Comparison of ENCODE assay signal across 8 cellular contexts in the genomic region with DNA sequence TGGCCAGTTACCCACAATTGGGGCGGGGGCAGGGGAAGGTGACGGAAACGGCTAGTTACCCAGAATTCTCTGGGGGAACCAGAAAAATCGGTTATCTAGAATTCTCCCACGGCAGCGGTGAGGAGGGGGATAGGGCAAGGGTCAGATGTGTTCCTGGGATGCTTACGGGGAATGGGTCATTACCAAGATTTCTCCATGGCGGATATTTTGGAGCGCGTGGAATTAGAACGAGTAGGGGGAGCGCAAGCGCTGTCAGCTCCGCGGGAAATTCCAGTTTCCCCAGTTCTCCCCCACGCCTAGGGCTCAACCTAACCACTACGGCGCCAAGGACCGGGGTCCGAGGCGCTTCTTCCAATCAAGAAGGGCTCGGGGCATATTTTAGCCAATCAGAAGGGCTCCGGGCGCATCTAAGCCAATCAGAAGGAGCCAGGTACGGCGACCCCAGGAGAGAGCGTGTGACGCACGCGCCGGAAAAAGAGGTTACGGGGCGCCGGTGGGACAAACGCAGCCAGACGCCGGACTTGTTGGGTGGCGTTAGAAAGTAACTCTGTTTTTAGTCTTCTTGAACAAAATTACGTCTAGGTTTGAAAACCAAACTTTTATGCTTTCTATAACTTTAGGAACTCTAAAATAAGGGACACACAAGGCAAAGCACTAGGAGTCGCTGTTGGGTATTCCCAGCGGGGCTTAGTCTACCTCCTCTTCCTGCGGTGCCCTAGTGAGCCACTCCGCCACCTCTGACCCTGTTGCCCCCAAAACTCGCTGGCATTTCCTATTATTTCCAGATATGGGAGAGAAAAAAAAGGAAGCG. TPM values are rescaled to one million over a fixed set of nuclear protein-coding genes. Genes with fewer than 3 reads are reported as not detected.
DNase-seq lines count a peak whose midpoint lies in the region; ATAC-seq and TF ChIP-seq lines count a peak whose summit lies in the region.

A gene with protein sequence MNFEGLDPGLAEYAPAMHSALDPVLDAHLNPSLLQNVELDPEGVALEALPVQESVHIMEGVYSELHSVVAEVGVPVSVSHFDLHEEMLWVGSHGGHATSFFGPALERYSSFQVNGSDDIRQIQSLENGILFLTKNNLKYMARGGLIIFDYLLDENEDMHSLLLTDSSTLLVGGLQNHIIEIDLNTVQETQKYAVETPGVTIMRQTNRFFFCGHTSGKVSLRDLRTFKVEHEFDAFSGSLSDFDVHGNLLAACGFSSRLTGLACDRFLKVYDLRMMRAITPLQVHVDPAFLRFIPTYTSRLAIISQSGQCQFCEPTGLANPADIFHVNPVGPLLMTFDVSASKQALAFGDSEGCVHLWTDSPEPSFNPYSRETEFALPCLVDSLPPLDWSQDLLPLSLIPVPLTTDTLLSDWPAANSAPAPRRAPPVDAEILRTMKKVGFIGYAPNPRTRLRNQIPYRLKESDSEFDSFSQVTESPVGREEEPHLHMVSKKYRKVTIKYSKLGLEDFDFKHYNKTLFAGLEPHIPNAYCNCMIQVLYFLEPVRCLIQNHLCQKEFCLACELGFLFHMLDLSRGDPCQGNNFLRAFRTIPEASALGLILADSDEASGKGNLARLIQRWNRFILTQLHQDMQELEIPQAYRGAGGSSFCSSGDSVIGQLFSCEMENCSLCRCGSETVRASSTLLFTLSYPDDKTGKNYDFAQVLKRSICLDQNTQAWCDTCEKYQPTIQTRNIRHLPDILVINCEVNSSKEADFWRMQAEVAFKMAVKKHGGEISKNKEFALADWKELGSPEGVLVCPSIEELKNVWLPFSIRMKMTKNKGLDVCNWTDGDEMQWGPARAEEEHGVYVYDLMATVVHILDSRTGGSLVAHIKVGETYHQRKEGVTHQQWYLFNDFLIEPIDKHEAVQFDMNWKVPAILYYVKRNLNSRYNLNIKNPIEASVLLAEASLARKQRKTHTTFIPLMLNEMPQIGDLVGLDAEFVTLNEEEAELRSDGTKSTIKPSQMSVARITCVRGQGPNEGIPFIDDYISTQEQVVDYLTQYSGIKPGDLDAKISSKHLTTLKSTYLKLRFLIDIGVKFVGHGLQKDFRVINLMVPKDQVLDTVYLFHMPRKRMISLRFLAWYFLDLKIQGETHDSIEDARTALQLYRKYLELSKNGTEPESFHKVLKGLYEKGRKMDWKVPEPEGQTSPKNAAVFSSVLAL (minus strand): TSS at position 322 of the 811 bp plus-strand sequence. CDS start 906 bp downstream, outside the sequence.

- TF ChIP-seq POLR2A in IMR-90 (IDR thresholded peaks at IDR 0.05; ENCODE audit: low read depth, low read length), result peak; percentile 85

- no peaks in the 10 kb centered on the region for H3K9me3 ChIP-seq in IMR-90 (ENCODE audit: control insufficient read depth, insufficient read depth, low read length)
- no peaks in the 10 kb centered on the region for H3K9me3 ChIP-seq in OCI-LY7 (ENCODE audit: low read length)
- H3K9me3 ChIP-seq in mononuclear cell (ENCODE audit: low read depth, low read length), result no peaks in the 10 kb centered on the region

- peak within 1 kb of the TSS; percentile 96 for H2AK9ac ChIP-seq in IMR-90 (replicated peaks; ENCODE audit: low read depth, low read length, poor library complexity)

- intact Hi-C loops in IMR-90 (cut with micrococcal nuclease), result loop anchor here (1.0 kb wide), 1 partner anchor 130 kb away; no protein-coding TSS in a partner anchor
- intact Hi-C loops in OCI-LY7 (cut with micrococcal nuclease; ENCODE audit: unreplicated experiment), result loop anchor here (1.0 to 5.0 kb wide), 3 partner anchors 41 to 130 kb away; a partner anchor contains a TSS

- peak within 1 kb of the TSS; percentile 73 for H2BK20ac ChIP-seq in IMR-90 (ENCODE audit: low read depth, low read length)

- dilution Hi-C loops in IMR-90 (cut with HindIII; ENCODE audit: low sequenced_read_pairs, unreplicated experiment), result no loop called here

- TF ChIP-seq CTCF in IMR-90 (conservative IDR thresholded peaks at IDR 0.05; ENCODE audit: low read depth, low read length) (peak; percentile 68), OCI-LY7 (conservative IDR thresholded peaks at IDR 0.05; ENCODE audit: low read length) (peak; percentile 78), epithelial cell of esophagus (IDR thresholded peaks at IDR 0.05; ENCODE audit: insufficient read depth, low read depth, low read length, missing control alignments) (peak; percentile 79)

- WGBS in IMR-90 (ENCODE audit: extremely low coverage in 2 of 2, insufficient read length in 1 of 2), 2 experiments, result 0% methylated on average over 7 of the region's 45 CpGs; no CpG with 5 or more reads in 1 of the 2 experiments

- H4K8ac ChIP-seq in IMR-90 (ENCODE audit: low read depth in 2 of 2, low read length in 2 of 2), result peak within 1 kb of the TSS; percentile 99 to 100

- peak within 1 kb of the TSS; percentile 89 for H3K14ac ChIP-seq in IMR-90 (replicated peaks; ENCODE audit: low read depth, low read length)

- H3K18ac ChIP-seq in IMR-90 (ENCODE audit: low read depth, low read length), result peak within 1 kb of the TSS; percentile 81

- peaks cover 10% of the 10 kb centered on the region for H3K9me1 ChIP-seq in IMR-90 (ENCODE audit: insufficient read depth, low read length)

- CTCF ChIA-PET in IMR-90 (lab: Yijun Ruan, JAX), result no interaction called here
- CTCF ChIA-PET in OCI-LY7 (lab: Charles Lee; ENCODE audit: unreplicated experiment), result interaction anchor here (1.4 kb wide), 1 partner anchor 26 kb away, joined by 3 read pairs; a partner anchor contains a TSS

- peak within 1 kb of the TSS; percentile 74 for H2BK15ac ChIP-seq in IMR-90 (ENCODE audit: low read depth, low read length)

- H4K91ac ChIP-seq in IMR-90 (ENCODE audit: insufficient read depth, low read depth, low read length), result peak within 1 kb of the TSS; percentile 99

- H3K27me3 ChIP-seq in IMR-90 (ENCODE audit: control insufficient read depth, insufficient read depth, low read length), result no peaks in the 10 kb centered on the region
- H3K27me3 ChIP-seq in mononuclear cell (ENCODE audit: insufficient read depth, low read length), result no peaks in the 10 kb centered on the region

- POLR2A ChIA-PET in IMR-90 (lab: Charles Lee; ENCODE audit: unreplicated experiment), result interaction anchor here (0.5 to 1.1 kb wide), 3 partner anchors 9 to 18 kb away, joined by 3 to 4 read pairs (median 3); a partner anchor contains a TSS
- POLR2A ChIA-PET in OCI-LY7 (lab: Charles Lee), result interaction anchor here (1.1 to 9.4 kb wide), 7 partner anchors 18 to 126 kb away, joined by 3 to 70 read pairs (median 6); a partner anchor contains a TSS

- no peaks in the 10 kb centered on the region for H4K20me1 ChIP-seq in IMR-90 (ENCODE audit: insufficient read depth, low read length)
- no peaks in the 10 kb centered on the region for H4K20me1 ChIP-seq in OCI-LY7 (ENCODE audit: insufficient read depth, low read length)

- H2AK5ac ChIP-seq in IMR-90 (ENCODE audit: low read depth, low read length), result peak within 1 kb of the TSS; percentile 99

- in situ Hi-C loops in IMR-90 (cut with MboI; ENCODE audit: low sequenced_read_pairs), result no loop called here

- H3K27ac ChIP-seq in IMR-90 (ENCODE audit: insufficient read depth, low read length) (peak within 1 kb of the TSS; percentile 74), OCI-LY7 (ENCODE audit: low read depth, low read length, poor library complexity, severe bottlenecking) (peak within 1 kb of the TSS; percentile 94)

- peak within 1 kb of the TSS; percentile 81 for H2BK5ac ChIP-seq in IMR-90 (ENCODE audit: low read depth, low read length, poor library complexity, severe bottlenecking)

- peak within 1 kb of the TSS; percentile 88 for H3K56ac ChIP-seq in IMR-90 (ENCODE audit: extremely low read depth, insufficient read depth, low read length)

- peak within 1 kb of the TSS; percentile 98 for H4K5ac ChIP-seq in IMR-90 (ENCODE audit: low read depth, low read length)

- ATAC-seq in GM21528 (IDR thresholded peaks at IDR 0.05; ENCODE audit: low FRiP score, unreplicated experiment) (peak; percentile 88), IMR-90 (ENCODE audit: low read depth) (peak; percentile 99)

- H3K36me3 ChIP-seq in IMR-90 (ENCODE audit: control insufficient read depth, insufficient read depth, low read length) (no peaks in the 10 kb centered on the region), OCI-LY7 (ENCODE audit: insufficient read depth, low read length) (no peaks in the 10 kb centered on the region)

- no peak; the same call in 1 of the 2 replicates for TF ChIP-seq RAD21 in IMR-90 (IDR thresholded peaks at IDR 0.05; ENCODE audit: low read length)

- H2AFZ ChIP-seq in IMR-90 (replicated peaks; ENCODE audit: low read length, poor library complexity) (peak within 1 kb of the TSS; percentile 88), OCI-LY7 (ENCODE audit: low read length) (peak within 1 kb of the TSS; percentile 68)

- peaks cover 5% of the 10 kb centered on the region; the same call in 1 of the 2 replicates for H3K4me1 ChIP-seq in IMR-90 (ENCODE audit: control insufficient read depth, insufficient read depth, low read length)
- peaks cover 56% of the 10 kb centered on the region for H3K4me1 ChIP-seq in OCI-LY7 (ENCODE audit: insufficient read depth, low read length, poor library complexity, severe bottlenecking)
- peaks cover 51% of the 10 kb centered on the region for H3K4me1 ChIP-seq in mononuclear cell (ENCODE audit: insufficient read depth, low read length)

- H3K23ac ChIP-seq in IMR-90 (ENCODE audit: low read depth, low read length), result peak within 1 kb of the TSS; percentile 89

- H3K4ac ChIP-seq in IMR-90 (ENCODE audit: low read depth, low read length), result peak within 1 kb of the TSS; percentile 100

- peak within 1 kb of the TSS; percentile 78 for H2BK120ac ChIP-seq in IMR-90 (ENCODE audit: low read depth, low read length)

- peaks cover 10 to 24% of the 10 kb centered on the region in 2 experiments; a peak in 3 of 4 replicates for H3K79me1 ChIP-seq in IMR-90 (ENCODE audit: low read depth in 1 of 2, low read length in 2 of 2)

- H3K4me3 ChIP-seq in IMR-90 (ENCODE audit: insufficient read depth, low read depth, low read length), result peak within 1 kb of the TSS; percentile 56
- H3K4me3 ChIP-seq in OCI-LY7 (ENCODE audit: low read depth, low read length, poor library complexity, severe bottlenecking), result peak within 1 kb of the TSS; percentile 95
- peak within 1 kb of the TSS; percentile 77 for H3K4me3 ChIP-seq in epithelial cell of esophagus (ENCODE audit: low read length)
- peak within 1 kb of the TSS; percentile 73 for H3K4me3 ChIP-seq in mononuclear cell (ENCODE audit: low read length)

- TSS peak; percentile 63 for BruUV-seq in IMR-90 (replicated peaks; lab: Mats Ljungman, UMichigan)
- BruUV-seq in OCI-LY7 (replicated peaks; lab: Mats Ljungman, UMichigan), result no TSS peak

- peak within 1 kb of the TSS; percentile 90 for H3K9ac ChIP-seq in IMR-90 (ENCODE audit: low read depth, low read length)

- H3K79me2 ChIP-seq in OCI-LY7 (ENCODE audit: insufficient read depth, low read depth, low read length), result peaks cover 21% of the 10 kb centered on the region; the same call in 1 of the 2 replicates

- no peaks in the 10 kb centered on the region for H3K9me2 ChIP-seq in OCI-LY7 (ENCODE audit: insufficient read depth, low read length)

- H3K4me2 ChIP-seq in IMR-90 (ENCODE audit: low read depth, low read length) (peak within 1 kb of the TSS; percentile 95), OCI-LY7 (ENCODE audit: low read length) (peak within 1 kb of the TSS; percentile 98)

- DNase-seq in DMS114 treated with DMSO at 0.1 percent for 48 hours (lab: John Stamatoyannopoulos, UW; ENCODE audit: unreplicated experiment) (peak; percentile 92), IMR-90 (peak; percentile 97), OCI-LY7 (ENCODE audit: low spot score) (peak; percentile 99), activated T-cell treated with anti-CD3 and anti-CD28 coated beads for 1 hour (ENCODE audit: low read depth) (peak; percentile 84), epithelial cell of esophagus (ENCODE audit: low read depth) (peak; percentile 98)
- DNase-seq in stimulated activated CD8-positive, alpha-beta memory T cell treated with anti-CD3 and anti-CD28 coated beads, Interleukin-4, amount 100 ng/mL, for 1 hour (ENCODE audit: low read depth in 2 of 2, low spot score in 1 of 2), result peak; percentile 66 to 89

RNA-seq across cellular contexts. Expression of the gene that starts here (rescaled TPM):
- total RNA-seq in IMR-90 (2012; rRNA removed), result 7.5 and 9.7 TPM in 2 replicates
- polyA plus RNA-seq in IMR-90 (2012; rRNA removed), result 16.6 and 20.2 TPM in 2 replicates
- 3.6 and 4.1 TPM in 2 replicates for polyA plus RNA-seq in IMR-90 (2012; cell fraction: cytosol; rRNA removed)
- polyA plus RNA-seq in IMR-90 (2012; cell fraction: nucleus; rRNA removed; ENCODE audit: low replicate concordance), result 119 and 302 TPM in 2 replicates
- total RNA-seq in OCI-LY7 (2014; rRNA removed; shearing (Covaris generic)), result 69.9 and 106 TPM in 2 replicates
- 117 and 132 TPM in 2 replicates for total RNA-seq in OCI-LY7 (2022)
- total RNA-seq in mononuclear cell, result 39.8 TPM

Comparison
In these comparisons a context has a peak if more than half of its experiments do, and no peak if none do; other contexts are left out.
1. Peak in every context shown above with its lines: DNase-seq, ATAC-seq, H3K4me3 ChIP-seq and H3K27ac ChIP-seq.